In genomic region chr1:205484985-205485967, GRCh38 we compare ENCODE assay signal across 8 cellular contexts. TPM values are rescaled to one million over a fixed set of nuclear protein-coding genes. Genes with fewer than 3 reads are reported as not detected.
A peak's percentile ranks its signal among the peaks of the same experiment; 100 is the strongest.
DNase-seq lines count a peak whose midpoint lies in the region; ATAC-seq lines count a peak whose summit lies in the region.

No MANE protein-coding gene starts in this region.

- peak; percentile 72 for DNase-seq in ACHN
- DNase-seq in NCI-H1092 treated with DMSO at 0.1 percent for 48 hours (lab: John Stamatoyannopoulos, UW): peak; percentile 91
- DNase-seq in SK-N-DZ (ENCODE audit: low spot score): peak; percentile 81
- DNase-seq in activated naive CD4-positive, alpha-beta T cell (lab: John Stamatoyannopoulos, UW): peak in 3 of 4 experiments; percentile 16 to 44 (median 26)
- DNase-seq in glomerular endothelial cell (ENCODE audit: extremely low read depth, low read depth, low spot score): peak; percentile 12
- DNase-seq in posterior cingulate gyrus: peak; percentile 37 to 95 (median 70)

- intact Hi-C loops in posterior cingulate gyrus (cut with DNase I): loop anchor here (1.0 to 10.0 kb wide), 3 partner anchors 88 to 210 kb away; no protein-coding TSS in a partner anchor

- ATAC-seq in GM19025 (IDR thresholded peaks at IDR 0.05; ENCODE audit: low read depth, unreplicated experiment) (peak; percentile 47), HG03039 (IDR thresholded peaks at IDR 0.05; ENCODE audit: unreplicated experiment) (no peak)

- in situ Hi-C loops in ACHN (cut with HindIII; ENCODE audit: low pct_ligation_motif_present, low pct_unique_long_range_greater_than_20kb, low sequenced_read_pairs): no loop called here

RNA-seq across cellular contexts. Expression of gene CDK18, which starts 19.2 kb away (rescaled TPM):
- polyA plus RNA-seq in SK-N-DZ (2014; cell fraction: cytosol; rRNA removed): 0.47 and 0.77 TPM in 2 replicates
- 0.18 and 1.0 TPM in 2 replicates for polyA plus RNA-seq in SK-N-DZ (2014; cell fraction: nucleus; rRNA removed)
- total RNA-seq in glomerular endothelial cell: 0.18 and 9.7 TPM in 2 replicates

RNA-seq across cellular contexts. Expression of gene BLACAT1, which starts 29.4 kb away (rescaled TPM):
- polyA plus RNA-seq in SK-N-DZ (2014; cell fraction: cytosol; rRNA removed): 0.06 and 0.24 TPM in 2 replicates
- polyA plus RNA-seq in SK-N-DZ (2014; cell fraction: nucleus; rRNA removed): not detected in 2 replicates
- not detected in 2 replicates for total RNA-seq in glomerular endothelial cell

Comparison
In these comparisons a context has a peak if more than half of its experiments do, and no peak if none do; other contexts are left out.
1. DNase-seq: peak in every context shown above with its lines; median percentile 91 in NCI-H1092 treated with DMSO at 0.1 percent for 48 hours; 81 in SK-N-DZ; 72 in ACHN; 70 in posterior cingulate gyrus; 26 in activated naive CD4-positive, alpha-beta T cell; 12 in glomerular endothelial cell.